ENCODE assay signal across 1 cellular context in the genomic region with DNA sequence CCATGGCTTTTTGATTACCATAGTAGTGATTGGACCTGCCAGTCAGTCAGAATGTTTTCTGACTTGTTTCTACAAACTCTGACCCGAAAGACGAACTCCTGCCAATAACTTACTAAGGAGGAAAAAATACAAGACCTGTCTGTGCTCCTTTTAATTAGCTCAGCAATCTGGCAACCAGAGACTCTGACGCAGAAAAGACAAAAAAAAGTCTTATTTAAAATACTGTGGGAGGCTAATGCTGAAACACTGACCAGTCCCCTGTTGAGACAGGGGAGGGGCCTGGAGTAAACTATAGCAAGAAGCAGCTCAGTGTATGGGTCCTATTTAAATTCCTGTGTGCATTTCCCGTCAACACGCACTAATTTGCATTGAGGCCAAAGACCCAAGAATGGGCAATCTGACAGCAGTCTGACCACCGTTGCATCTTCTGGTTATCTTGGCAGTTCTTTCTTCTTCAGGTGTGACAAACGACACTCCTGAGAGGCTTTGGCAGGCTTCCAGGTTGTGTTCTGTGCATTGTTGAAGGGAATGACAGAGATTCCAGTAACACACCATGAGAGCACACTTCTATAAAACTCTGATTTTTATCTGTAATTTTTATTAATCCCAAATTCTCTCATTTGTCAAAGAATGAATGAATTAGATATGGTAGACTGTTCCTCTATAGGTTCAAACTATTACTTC.
TF ChIP-seq lines count a peak whose summit lies in the region.

No MANE protein-coding gene starts in this region.

TF ChIP-seq in GM23338, 12 proteins besides CTCF, POLR2A, EP300 and RAD21 (continued from another document):
- TF ChIP-seq, protein P1, sequence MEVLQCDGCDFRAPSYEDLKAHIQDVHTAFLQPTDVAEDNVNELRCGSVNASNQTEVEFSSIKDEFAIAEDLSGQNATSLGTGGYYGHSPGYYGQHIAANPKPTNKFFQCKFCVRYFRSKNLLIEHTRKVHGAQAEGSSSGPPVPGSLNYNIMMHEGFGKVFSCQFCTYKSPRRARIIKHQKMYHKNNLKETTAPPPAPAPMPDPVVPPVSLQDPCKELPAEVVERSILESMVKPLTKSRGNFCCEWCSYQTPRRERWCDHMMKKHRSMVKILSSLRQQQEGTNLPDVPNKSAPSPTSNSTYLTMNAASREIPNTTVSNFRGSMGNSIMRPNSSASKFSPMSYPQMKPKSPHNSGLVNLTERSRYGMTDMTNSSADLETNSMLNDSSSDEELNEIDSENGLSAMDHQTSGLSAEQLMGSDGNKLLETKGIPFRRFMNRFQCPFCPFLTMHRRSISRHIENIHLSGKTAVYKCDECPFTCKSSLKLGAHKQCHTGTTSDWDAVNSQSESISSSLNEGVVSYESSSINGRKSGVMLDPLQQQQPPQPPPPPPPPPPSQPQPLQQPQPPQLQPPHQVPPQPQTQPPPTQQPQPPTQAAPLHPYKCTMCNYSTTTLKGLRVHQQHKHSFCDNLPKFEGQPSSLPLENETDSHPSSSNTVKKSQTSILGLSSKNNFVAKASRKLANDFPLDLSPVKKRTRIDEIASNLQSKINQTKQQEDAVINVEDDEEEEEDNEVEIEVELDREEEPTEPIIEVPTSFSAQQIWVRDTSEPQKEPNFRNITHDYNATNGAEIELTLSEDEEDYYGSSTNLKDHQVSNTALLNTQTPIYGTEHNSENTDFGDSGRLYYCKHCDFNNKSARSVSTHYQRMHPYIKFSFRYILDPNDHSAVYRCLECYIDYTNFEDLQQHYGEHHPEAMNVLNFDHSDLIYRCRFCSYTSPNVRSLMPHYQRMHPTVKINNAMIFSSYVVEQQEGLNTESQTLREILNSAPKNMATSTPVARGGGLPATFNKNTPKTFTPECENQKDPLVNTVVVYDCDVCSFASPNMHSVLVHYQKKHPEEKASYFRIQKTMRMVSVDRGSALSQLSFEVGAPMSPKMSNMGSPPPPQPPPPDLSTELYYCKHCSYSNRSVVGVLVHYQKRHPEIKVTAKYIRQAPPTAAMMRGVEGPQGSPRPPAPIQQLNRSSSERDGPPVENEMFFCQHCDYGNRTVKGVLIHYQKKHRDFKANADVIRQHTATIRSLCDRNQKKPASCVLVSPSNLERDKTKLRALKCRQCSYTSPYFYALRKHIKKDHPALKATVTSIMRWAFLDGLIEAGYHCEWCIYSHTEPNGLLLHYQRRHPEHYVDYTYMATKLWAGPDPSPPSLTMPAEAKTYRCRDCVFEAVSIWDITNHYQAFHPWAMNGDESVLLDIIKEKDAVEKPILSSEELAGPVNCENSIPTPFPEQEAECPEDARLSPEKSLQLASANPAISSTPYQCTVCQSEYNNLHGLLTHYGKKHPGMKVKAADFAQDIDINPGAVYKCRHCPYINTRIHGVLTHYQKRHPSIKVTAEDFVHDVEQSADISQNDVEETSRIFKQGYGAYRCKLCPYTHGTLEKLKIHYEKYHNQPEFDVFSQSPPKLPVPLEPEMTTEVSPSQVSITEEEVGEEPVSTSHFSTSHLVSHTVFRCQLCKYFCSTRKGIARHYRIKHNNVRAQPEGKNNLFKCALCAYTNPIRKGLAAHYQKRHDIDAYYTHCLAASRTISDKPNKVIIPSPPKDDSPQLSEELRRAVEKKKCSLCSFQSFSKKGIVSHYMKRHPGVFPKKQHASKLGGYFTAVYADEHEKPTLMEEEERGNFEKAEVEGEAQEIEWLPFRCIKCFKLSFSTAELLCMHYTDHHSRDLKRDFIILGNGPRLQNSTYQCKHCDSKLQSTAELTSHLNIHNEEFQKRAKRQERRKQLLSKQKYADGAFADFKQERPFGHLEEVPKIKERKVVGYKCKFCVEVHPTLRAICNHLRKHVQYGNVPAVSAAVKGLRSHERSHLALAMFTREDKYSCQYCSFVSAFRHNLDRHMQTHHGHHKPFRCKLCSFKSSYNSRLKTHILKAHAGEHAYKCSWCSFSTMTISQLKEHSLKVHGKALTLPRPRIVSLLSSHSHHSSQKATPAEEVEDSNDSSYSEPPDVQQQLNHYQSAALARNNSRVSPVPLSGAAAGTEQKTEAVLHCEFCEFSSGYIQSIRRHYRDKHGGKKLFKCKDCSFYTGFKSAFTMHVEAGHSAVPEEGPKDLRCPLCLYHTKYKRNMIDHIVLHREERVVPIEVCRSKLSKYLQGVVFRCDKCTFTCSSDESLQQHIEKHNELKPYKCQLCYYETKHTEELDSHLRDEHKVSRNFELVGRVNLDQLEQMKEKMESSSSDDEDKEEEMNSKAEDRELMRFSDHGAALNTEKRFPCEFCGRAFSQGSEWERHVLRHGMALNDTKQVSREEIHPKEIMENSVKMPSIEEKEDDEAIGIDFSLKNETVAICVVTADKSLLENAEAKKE (CRISPR knock-in tag; IDR thresholded peaks at IDR 0.05), result no peak
- TF ChIP-seq, protein P2, sequence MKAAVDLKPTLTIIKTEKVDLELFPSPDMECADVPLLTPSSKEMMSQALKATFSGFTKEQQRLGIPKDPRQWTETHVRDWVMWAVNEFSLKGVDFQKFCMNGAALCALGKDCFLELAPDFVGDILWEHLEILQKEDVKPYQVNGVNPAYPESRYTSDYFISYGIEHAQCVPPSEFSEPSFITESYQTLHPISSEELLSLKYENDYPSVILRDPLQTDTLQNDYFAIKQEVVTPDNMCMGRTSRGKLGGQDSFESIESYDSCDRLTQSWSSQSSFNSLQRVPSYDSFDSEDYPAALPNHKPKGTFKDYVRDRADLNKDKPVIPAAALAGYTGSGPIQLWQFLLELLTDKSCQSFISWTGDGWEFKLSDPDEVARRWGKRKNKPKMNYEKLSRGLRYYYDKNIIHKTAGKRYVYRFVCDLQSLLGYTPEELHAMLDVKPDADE (IDR thresholded peaks at IDR 0.05), result no peak
- TF ChIP-seq ZNF114 (CRISPR knock-in tag; IDR thresholded peaks at IDR 0.05), result no peak
- TF ChIP-seq ZNF331 (CRISPR knock-in tag; IDR thresholded peaks at IDR 0.05; ENCODE audit: low read depth), result no peak
- TF ChIP-seq EZH2 (IDR thresholded peaks at IDR 0.05; ENCODE audit: low read depth, unreplicated experiment), result no peak
